Comparison of ENCODE assay signal across 23 cellular contexts in genomic region chr20:19431308-19431685, GRCh38.
DNase-seq lines count a peak whose midpoint lies in the region; ATAC-seq and TF ChIP-seq lines count a peak whose summit lies in the region.
"Had no signal": no experiment of that assay in that cellular context is flagged by ENCODE, and none has a peak within 500 bp of the region (broad histone marks: within the 10 kb centered on the region; RNA-seq: fewer than 3 reads in every experiment).

No MANE protein-coding gene starts in this region.

- intact Hi-C loops in esophagus muscularis mucosa (cut with DNase I) = no loop called here

- no peak overlapping the region for H3K23ac ChIP-seq in neuronal stem cell (ENCODE audit: low read depth, low read length, poor library complexity)

- H3K36me3 ChIP-seq in Loucy (ENCODE audit: insufficient read depth, low read length) (no peaks in the 10 kb centered on the region), esophagus muscularis mucosa (no peaks in the 10 kb centered on the region), neuronal stem cell (replicated peaks in 1 of 2; ENCODE audit: control insufficient read depth in 2 of 2, insufficient read depth in 2 of 2, low read length in 2 of 2) (no peaks in the 10 kb centered on the region)
- H3K36me3 ChIP-seq: BLaER1 treated with 17β-estradiol and CSF1 and Interleukin-3, amounts not matched to agents 10 nM and 100 nM had no signal

- no peaks in the 10 kb centered on the region for H3K9me2 ChIP-seq in Loucy (replicated peaks; ENCODE audit: low read depth, low read length)

- H3K4me3 ChIP-seq in Loucy (ENCODE audit: low read length, poor library complexity, severe bottlenecking) = no peak overlapping the region
- no peak overlapping the region for H3K4me3 ChIP-seq in esophagus muscularis mucosa
- H3K4me3 ChIP-seq in neuronal stem cell (ENCODE audit: low read length in 2 of 2) = no peak overlapping the region
- no peak overlapping the region for H3K4me3 ChIP-seq in foreskin fibroblast (ENCODE audit: low read depth in 1 of 2, low read length in 2 of 2)
- H3K4me3 ChIP-seq: A549; BLaER1 treated with 17β-estradiol and CSF1 and Interleukin-3, amounts not matched to agents 10 nM and 100 nM; GM12878 had no signal

- H3K27ac ChIP-seq in esophagus muscularis mucosa (replicated peaks in 1 of 4) (no peak overlapping the region), neuronal stem cell (replicated peaks; ENCODE audit: low read length) (no peak overlapping the region)
- H3K27ac ChIP-seq: 22Rv1; A549; BLaER1 treated with 17β-estradiol and CSF1 and Interleukin-3, amounts not matched to agents 10 nM and 100 nM; C4-2B had no signal

- no peak overlapping the region for H2BK12ac ChIP-seq in neuronal stem cell (ENCODE audit: low read length)

- H3K4ac ChIP-seq in neuronal stem cell (ENCODE audit: low read length) = no peak overlapping the region

- no peak for ATAC-seq in GM19328 (IDR thresholded peaks at IDR 0.05; ENCODE audit: unreplicated experiment)
- ATAC-seq: A549; CD8-positive, alpha-beta T cell; GM12878 had no signal

- 60% methylated on average over 4 of the region's 4 CpGs for WGBS in esophagus muscularis mucosa
- WGBS in neuronal stem cell (ENCODE audit: extremely low coverage in 2 of 2, insufficient read length in 2 of 2, insufficient replicate concordance in 1 of 2), 2 donors = no CpG with 5 or more reads among the region's 4 CpGs

- H2BK120ac ChIP-seq in neuronal stem cell (ENCODE audit: low read depth, low read length) = no peak overlapping the region

- no peak overlapping the region for H3K14ac ChIP-seq in neuronal stem cell (ENCODE audit: low read length)

- H3K4me2 ChIP-seq in Loucy (ENCODE audit: low read depth, low read length, poor library complexity, severe bottlenecking) = no peak overlapping the region
- no peak overlapping the region for H3K4me2 ChIP-seq in neuronal stem cell (ENCODE audit: insufficient read depth, low read length, poor library complexity, severe bottlenecking)
- H3K4me2 ChIP-seq: A549 had no signal

- no peaks in the 10 kb centered on the region for H3K27me3 ChIP-seq in Loucy (ENCODE audit: insufficient read depth, low read length, poor library complexity, severe bottlenecking)
- no peaks in the 10 kb centered on the region for H3K27me3 ChIP-seq in esophagus muscularis mucosa
- H3K27me3 ChIP-seq in neuronal stem cell (ENCODE audit: control insufficient read depth in 3 of 3, insufficient read depth in 3 of 3, low read depth in 1 of 3, low read length in 3 of 3) = peaks cover 0 to 2% (median 0%) of the 10 kb centered on the region in 3 experiments

- no peak overlapping the region for H2BK5ac ChIP-seq in neuronal stem cell (ENCODE audit: low read length)

- H2BK15ac ChIP-seq in neuronal stem cell (ENCODE audit: low read length) = no peak overlapping the region

- H3F3A ChIP-seq in Loucy (ENCODE audit: low read depth) = no peaks in the 10 kb centered on the region

- H3K79me1 ChIP-seq in neuronal stem cell (ENCODE audit: low read depth, low read length) = peaks cover 4% of the 10 kb centered on the region

- peak overlapping the region; percentile 24 for H4K91ac ChIP-seq in neuronal stem cell (ENCODE audit: low read depth, low read length, poor library complexity)

- H3K9ac ChIP-seq in Loucy (ENCODE audit: low read depth, low read length, poor library complexity, severe bottlenecking) = no peak overlapping the region
- H3K9ac ChIP-seq in neuronal stem cell (ENCODE audit: low read depth, low read length, poor library complexity) = no peak overlapping the region
- H3K9ac ChIP-seq: BLaER1 treated with 17β-estradiol and CSF1 and Interleukin-3, amounts not matched to agents 10 nM and 100 nM had no signal

- H3K9me3 ChIP-seq in Loucy (ENCODE audit: insufficient read depth, low read depth, low read length) = no peaks in the 10 kb centered on the region
- H3K9me3 ChIP-seq in esophagus muscularis mucosa = no peaks in the 10 kb centered on the region
- peaks cover 0 to 4% of the 10 kb centered on the region in 2 donors for H3K9me3 ChIP-seq in neuronal stem cell (replicated peaks in 1 of 2; ENCODE audit: control insufficient read depth in 2 of 2, insufficient read depth in 1 of 2, low read depth in 1 of 2, low read length in 2 of 2)
- H3K9me3 ChIP-seq: A549, Caco-2 had no signal

- TF ChIP-seq CTCF in Loucy (conservative IDR thresholded peaks at IDR 0.05; ENCODE audit: low read length) (no peak), esophagus muscularis mucosa (IDR thresholded peaks at IDR 0.05) (no peak), foreskin fibroblast (IDR thresholded peaks at IDR 0.05; ENCODE audit: low read depth, low read length) (no peak)

- no peaks in the 10 kb centered on the region for H4K20me1 ChIP-seq in Loucy (ENCODE audit: insufficient read depth, low read length, poor library complexity, severe bottlenecking)
- H4K20me1 ChIP-seq: BLaER1 treated with 17β-estradiol and CSF1 and Interleukin-3, amounts not matched to agents 10 nM and 100 nM had no signal

- H3K18ac ChIP-seq in neuronal stem cell (ENCODE audit: low read length) = no peak overlapping the region

- H3K79me2 ChIP-seq in Loucy (ENCODE audit: insufficient read depth, low read length) = no peaks in the 10 kb centered on the region

- no peak overlapping the region for H4K8ac ChIP-seq in neuronal stem cell (ENCODE audit: low read depth, low read length)

- TF ChIP-seq POLR2A in esophagus muscularis mucosa (IDR thresholded peaks at IDR 0.05; ENCODE audit: low read depth) = no peak

- peaks cover 49% of the 10 kb centered on the region for H3K4me1 ChIP-seq in Loucy (ENCODE audit: insufficient read depth, low read length, poor library complexity, severe bottlenecking)
- peaks cover 0 to 16% (median 14%) of the 10 kb centered on the region in 4 donors for H3K4me1 ChIP-seq in esophagus muscularis mucosa
- peaks cover 0 to 3% of the 10 kb centered on the region in 2 donors for H3K4me1 ChIP-seq in neuronal stem cell (ENCODE audit: control insufficient read depth in 2 of 2, insufficient read depth in 1 of 2, low read depth in 1 of 2, low read length in 2 of 2)
- H3K4me1 ChIP-seq: A549 had no signal

- peak overlapping the region; percentile 21 for H2AK5ac ChIP-seq in neuronal stem cell (ENCODE audit: low read depth, low read length)

- H2AFZ ChIP-seq in Loucy (ENCODE audit: low read length) = 0 out of 2 replicates have a peak overlapping the region, but pooled peaks have one; percentile 38
- H2AFZ ChIP-seq in neuronal stem cell (ENCODE audit: low read length) = no peak overlapping the region

- no peak for TF ChIP-seq EP300 in esophagus muscularis mucosa (IDR thresholded peaks at IDR 0.05)

- DNase-seq in esophagus muscularis mucosa (ENCODE audit: extremely low spot score) (peak; percentile 62), neuronal stem cell (ENCODE audit: low spot score) (no peak), foreskin fibroblast (no peak), amygdala (lab: John Stamatoyannopoulos, UW) (no peak)
- DNase-seq: AML-193; Caco-2; Calu3; CD4-positive, alpha-beta T cell; CD8-positive, alpha-beta T cell; DMS 273 treated with DMSO at 0.1 percent for 48 hours; DMS153; DMS53; DMS79; DND-41; EL; GDM1 had no signal
